Comparison of ENCODE assay signal across 25 cellular contexts in genomic region chr15:76986743-76987142, GRCh38. TPM values are rescaled to one million over a fixed set of nuclear protein-coding genes. Genes with fewer than 3 reads are reported as not detected.
DNase-seq lines count a peak whose midpoint lies in the region; ATAC-seq and TF ChIP-seq lines count a peak whose summit lies in the region.
"Had no signal": no experiment of that assay in that cellular context is flagged by ENCODE, and none has a peak within 500 bp of the region (broad histone marks: within the 10 kb centered on the region; RNA-seq: fewer than 3 reads in every experiment).

No MANE protein-coding gene starts in this region.

- no peaks in the 10 kb centered on the region for H3K9me3 ChIP-seq in hepatocyte (ENCODE audit: low read depth)
- no peaks in the 10 kb centered on the region for H3K9me3 ChIP-seq in Caco-2
- H3K9me3 ChIP-seq: prostate gland, tibial artery had no signal

- no peaks in the 10 kb centered on the region for H3K79me2 ChIP-seq in hepatocyte

- no peak overlapping the region for H2AFZ ChIP-seq in hepatocyte
- H2AFZ ChIP-seq: neural progenitor cell had no signal

- H3K4me1 Mint-ChIP-seq in activated T-helper 17 cell treated with anti-CD3 and anti-CD28 coated beads, Interleukin-2, amount 50 U/mL, for 72 hours = peaks cover 14% of the 10 kb centered on the region
- H3K4me1 Mint-ChIP-seq in stimulated activated effector memory CD8-positive, alpha-beta T cell treated with anti-CD3 and anti-CD28 coated beads, Interleukin-12 subunit alpha, Interleukin-12 subunit beta, amount 100 ng/mL, for 72 hours = peaks cover 62% of the 10 kb centered on the region
- H3K4me1 Mint-ChIP-seq in Caco-2 (ENCODE audit: low read depth, unreplicated experiment) = no peaks in the 10 kb centered on the region

- no peaks in the 10 kb centered on the region for H3K4me1 ChIP-seq in hepatocyte (ENCODE audit: insufficient read depth)
- H3K4me1 ChIP-seq in Caco-2 = no peaks in the 10 kb centered on the region
- H3K4me1 ChIP-seq: prostate gland, tibial artery had no signal

- no peak for ATAC-seq in Right ventricle myocardium superior (ENCODE audit: poor library complexity)
- no peak for ATAC-seq in activated T-helper 17 cell treated with anti-CD3 and anti-CD28 coated beads, Interleukin-2, amount 50 U/mL, for 72 hours (replicated peaks)
- ATAC-seq in stimulated activated effector memory CD8-positive, alpha-beta T cell treated with anti-CD3 and anti-CD28 coated beads, Interleukin-12 subunit alpha, Interleukin-12 subunit beta, amount 100 ng/mL, for 72 hours = peak; percentile 20
- ATAC-seq: activated naive CD4-positive, alpha-beta T cell treated with anti-CD3 and anti-CD28 coated beads, Interleukin-2, amount 50 U/mL, for 72 hours had no signal

- H3K9me3 Mint-ChIP-seq in activated T-helper 17 cell treated with anti-CD3 and anti-CD28 coated beads, Interleukin-2, amount 50 U/mL, for 72 hours = no peaks in the 10 kb centered on the region
- no peaks in the 10 kb centered on the region for H3K9me3 Mint-ChIP-seq in stimulated activated effector memory CD8-positive, alpha-beta T cell treated with anti-CD3 and anti-CD28 coated beads, Interleukin-12 subunit alpha, Interleukin-12 subunit beta, amount 100 ng/mL, for 72 hours
- H3K9me3 Mint-ChIP-seq in Caco-2 (ENCODE audit: unreplicated experiment) = no peaks in the 10 kb centered on the region
- H3K9me3 Mint-ChIP-seq: activated B cell treated with CpG ODN at 0.5 μM for 24 hours; activated naive CD4-positive, alpha-beta T cell treated with anti-CD3 and anti-CD28 coated beads, Interleukin-2, amount 50 U/mL, for 72 hours; H9; IgD-negative memory B cell; neural progenitor cell had no signal

- POLR2A ChIA-PET in Caco-2 (lab: Charles Lee) = no interaction called here

- no peaks in the 10 kb centered on the region for H4K20me1 ChIP-seq in hepatocyte (ENCODE audit: insufficient read depth, poor library complexity, severe bottlenecking)

- H3K4me2 ChIP-seq in hepatocyte = no peak overlapping the region
- H3K4me2 ChIP-seq: neural progenitor cell had no signal

- H3K4me3 ChIP-seq in NB4 (ENCODE audit: low read depth, low read length) (no peak overlapping the region), hepatocyte (no peak overlapping the region), Caco-2 (ENCODE audit: low read depth, low read length) (no peak overlapping the region)
- H3K4me3 ChIP-seq: neural progenitor cell, prostate gland, SK-N-MC, tibial artery had no signal

- DNase-seq in cardiac septum (ENCODE audit: low spot score) = peak; percentile 50
- DNase-seq in Right ventricle myocardium superior = no peak
- DNase-seq in NB4 (ENCODE audit: low read depth) = peak; percentile 52
- no peak for DNase-seq in stimulated activated effector memory CD8-positive, alpha-beta T cell treated with anti-CD3 and anti-CD28 coated beads, Interleukin-12 subunit alpha, Interleukin-12 subunit beta, amount 100 ng/mL, for 72 hours (ENCODE audit: low spot score in 2 of 2)
- no peak for DNase-seq in hepatocyte (ENCODE audit: low spot score)
- DNase-seq in Caco-2 = no peak
- no peak for DNase-seq in cerebellar nuclear complex (lab: John Stamatoyannopoulos, UW)
- DNase-seq: activated B cell treated with CpG ODN at 0.5 μM for 24 hours; DMS153; GDM1; H9; NCI-H1436; NCI-H526; stimulated activated CD4-positive, alpha-beta T cell treated with anti-CD3 and anti-CD28 coated beads, Interleukin-1b, Interleukin-23, amount 100 ng/mL, for 48 hours; stimulated activated naive CD4-positive, alpha-beta T cell; T-helper 9 cell; tibial artery had no signal

- H3K27me3 Mint-ChIP-seq in activated T-helper 17 cell treated with anti-CD3 and anti-CD28 coated beads, Interleukin-2, amount 50 U/mL, for 72 hours = no peaks in the 10 kb centered on the region
- no peaks in the 10 kb centered on the region for H3K27me3 Mint-ChIP-seq in Caco-2 (ENCODE audit: insufficient read depth, unreplicated experiment)
- H3K27me3 Mint-ChIP-seq: IgD-negative memory B cell had no signal

- H3K4me3 Mint-ChIP-seq in activated T-helper 17 cell treated with anti-CD3 and anti-CD28 coated beads, Interleukin-2, amount 50 U/mL, for 72 hours = no peak overlapping the region
- peak overlapping the region; percentile 70 for H3K4me3 Mint-ChIP-seq in stimulated activated effector memory CD8-positive, alpha-beta T cell treated with anti-CD3 and anti-CD28 coated beads, Interleukin-12 subunit alpha, Interleukin-12 subunit beta, amount 100 ng/mL, for 72 hours
- no peak overlapping the region for H3K4me3 Mint-ChIP-seq in Caco-2 (ENCODE audit: unreplicated experiment)
- H3K4me3 Mint-ChIP-seq: activated B cell treated with CpG ODN at 0.5 μM for 24 hours, H9, IgD-negative memory B cell, neural progenitor cell had no signal

- peak overlapping the region; percentile 98 for H3K27ac Mint-ChIP-seq in activated T-helper 17 cell treated with anti-CD3 and anti-CD28 coated beads, Interleukin-2, amount 50 U/mL, for 72 hours
- peak overlapping the region; percentile 98 for H3K27ac Mint-ChIP-seq in stimulated activated effector memory CD8-positive, alpha-beta T cell treated with anti-CD3 and anti-CD28 coated beads, Interleukin-12 subunit alpha, Interleukin-12 subunit beta, amount 100 ng/mL, for 72 hours
- H3K27ac Mint-ChIP-seq in Caco-2 (ENCODE audit: unreplicated experiment) = no peak overlapping the region
- H3K27ac Mint-ChIP-seq: activated B cell treated with CpG ODN at 0.5 μM for 24 hours, H9, IgD-negative memory B cell, neural progenitor cell had no signal

- intact Hi-C loops in cardiac septum (cut with DNase I) = no loop called here
- intact Hi-C loops in Right ventricle myocardium superior (cut with DNase I) = no loop called here
- intact Hi-C loops in Caco-2 (cut with micrococcal nuclease; ENCODE audit: unreplicated experiment) = no loop called here

- H3K9me2 ChIP-seq in hepatocyte (replicated peaks; ENCODE audit: insufficient read depth) = no peaks in the 10 kb centered on the region

- no TSS peak for BruUV-seq in Caco-2 (replicated peaks; lab: Mats Ljungman, UMichigan)

- peaks cover 8% of the 10 kb centered on the region for H3K36me3 Mint-ChIP-seq in activated T-helper 17 cell treated with anti-CD3 and anti-CD28 coated beads, Interleukin-2, amount 50 U/mL, for 72 hours (ENCODE audit: low read depth)
- H3K36me3 Mint-ChIP-seq in stimulated activated effector memory CD8-positive, alpha-beta T cell treated with anti-CD3 and anti-CD28 coated beads, Interleukin-12 subunit alpha, Interleukin-12 subunit beta, amount 100 ng/mL, for 72 hours = peaks cover 15% of the 10 kb centered on the region
- H3K36me3 Mint-ChIP-seq in Caco-2 (ENCODE audit: insufficient read depth, unreplicated experiment) = no peaks in the 10 kb centered on the region
- H3K36me3 Mint-ChIP-seq: activated naive CD4-positive, alpha-beta T cell treated with anti-CD3 and anti-CD28 coated beads, Interleukin-2, amount 50 U/mL, for 72 hours; IgD-negative memory B cell; neural progenitor cell had no signal

- H3K36me3 ChIP-seq in hepatocyte (replicated peaks; ENCODE audit: insufficient read depth, low read depth) (no peaks in the 10 kb centered on the region), Caco-2 (ENCODE audit: control insufficient read depth, insufficient read depth, low read length) (no peaks in the 10 kb centered on the region)
- H3K36me3 ChIP-seq: neural progenitor cell, prostate gland, tibial artery had no signal

- no peak for TF ChIP-seq CTCF in NB4 (IDR thresholded peaks at IDR 0.05; ENCODE audit: low read depth, low read length)
- TF ChIP-seq CTCF in hepatocyte (IDR thresholded peaks at IDR 0.05; ENCODE audit: poor library complexity) = no peak
- no peak for TF ChIP-seq CTCF in Caco-2 (IDR thresholded peaks at IDR 0.05; ENCODE audit: insufficient read depth in 1 of 2, low read depth in 1 of 2, low read length in 1 of 2, severe bottlenecking in 1 of 2, unreplicated experiment in 1 of 2)

- WGBS in hepatocyte (ENCODE audit: low lambda C conversion rate, missing lambda C conversion rate) = 82% methylated on average over 3 of the region's 3 CpGs

- no peaks in the 10 kb centered on the region for H3K27me3 ChIP-seq in hepatocyte
- no peaks in the 10 kb centered on the region for H3K27me3 ChIP-seq in Caco-2 (replicated peaks; ENCODE audit: control insufficient read depth, insufficient read depth, low read length)
- H3K27me3 ChIP-seq: neural progenitor cell, tibial artery had no signal

- TF ChIP-seq POLR2A in NB4 (IDR thresholded peaks at IDR 0.05; ENCODE audit: extremely low read depth, insufficient read length) = no peak

- H3K27ac ChIP-seq in hepatocyte = no peak overlapping the region
- H3K27ac ChIP-seq: neural progenitor cell, prostate gland, SK-N-MC, tibial artery had no signal

- CTCF ChIA-PET in Caco-2 (lab: Charles Lee) = no interaction called here

RNA-seq across cellular contexts. Expression of gene PSTPIP1, which starts 8.2 kb away (rescaled TPM):
- total RNA-seq in cardiac septum = 2.7 TPM
- total RNA-seq in Right ventricle myocardium superior = 5.0 TPM
- 100 to 1,000 TPM; 125 to 137 TPM for total RNA-seq in activated T-helper 17 cell treated with anti-CD3 and anti-CD28 coated beads, Interleukin-2, amount 50 U/mL, for 72 hours
- not detected in 2 replicates for total RNA-seq in hepatocyte
- 0.69 TPM in 1 of 2 replicates, not detected in the other for polyA plus RNA-seq in hepatocyte
- not detected in 2 replicates for total RNA-seq in Caco-2 (2022)
- total RNA-seq: M059J, RPMI7951 had no signal

RNA-seq across cellular contexts. Expression of gene RCN2, which starts 55.2 kb away (rescaled TPM):
- 30.3 TPM for total RNA-seq in cardiac septum
- total RNA-seq in Right ventricle myocardium superior = 18.9 TPM
- total RNA-seq in activated T-helper 17 cell treated with anti-CD3 and anti-CD28 coated beads, Interleukin-2, amount 50 U/mL, for 72 hours = 10 to 100 TPM; 18.1 to 27.5 TPM
- total RNA-seq in hepatocyte = 147 and 153 TPM in 2 replicates
- polyA plus RNA-seq in hepatocyte = 132 and 144 TPM in 2 replicates
- 72.8 and 73.7 TPM in 2 replicates for total RNA-seq in Caco-2 (2022)

Comparison
In these comparisons a context has a peak if more than half of its experiments do, and no peak if none do; other contexts are left out.
1. DNase-seq: peak in cardiac septum (single experiment) and NB4 (single experiment); none in Right ventricle myocardium superior (single experiment), stimulated activated effector memory CD8-positive, alpha-beta T cell treated with anti-CD3 and anti-CD28 coated beads, Interleukin-12 subunit alpha, Interleukin-12 subunit beta, amount 100 ng/mL, for 72 hours (0 of 2), hepatocyte (single experiment), Caco-2 (0 of 2) and cerebellar nuclear complex (0 of 2).
2. RNA of gene PSTPIP1, which starts 8.2 kb away (total RNA-seq): 125 to 137 TPM in activated T-helper 17 cell treated with anti-CD3 and anti-CD28 coated beads, Interleukin-2, amount 50 U/mL, for 72 hours; 5.0 TPM in Right ventricle myocardium superior (single experiment), 2.7 TPM in cardiac septum (single experiment), not detected in hepatocyte and not detected in Caco-2; every median in the first group is over 10 times any median in the second.